In the genomic region with DNA sequence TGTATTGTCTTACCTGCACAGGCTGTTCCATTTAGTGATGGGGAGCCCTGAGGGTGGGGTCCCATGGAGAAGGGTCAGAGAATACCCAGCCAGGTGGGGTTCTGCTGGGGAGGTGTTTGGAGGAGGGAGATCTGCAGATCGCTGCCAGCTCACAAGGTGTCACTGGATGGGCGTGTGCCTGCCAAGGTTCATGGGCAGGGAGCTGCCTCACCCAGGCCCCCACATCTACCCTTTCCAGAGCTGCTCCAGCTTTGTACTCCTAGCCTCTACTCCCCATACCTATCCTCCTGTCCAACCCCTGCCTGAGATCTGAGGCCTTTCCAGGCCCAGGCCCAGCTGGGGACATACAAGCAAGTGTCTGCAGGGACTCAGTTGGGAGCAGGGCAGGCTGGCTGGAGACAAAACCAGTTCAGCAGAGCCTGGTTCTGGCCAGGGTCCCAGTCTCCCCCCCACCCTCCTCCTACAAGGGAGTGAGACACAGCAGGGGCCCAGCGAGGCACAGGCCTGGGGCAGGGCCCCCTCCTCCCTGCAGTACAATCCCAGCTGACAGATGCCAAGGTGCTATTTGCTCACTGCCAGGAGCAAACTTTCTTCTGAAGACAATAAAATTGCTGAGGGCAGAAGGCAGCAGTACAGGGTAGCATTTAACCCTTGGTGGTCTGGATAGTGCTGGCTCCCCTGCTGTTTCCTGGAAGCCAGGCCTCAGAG, we compare ENCODE assay signal across 1 cellular context.
TF ChIP-seq lines count a peak whose summit lies in the region.

No MANE protein-coding gene starts in this region.

TF ChIP-seq in HepG2, 621 proteins besides CTCF, POLR2A, EP300 and RAD21:
- TF ChIP-seq, protein P1, sequence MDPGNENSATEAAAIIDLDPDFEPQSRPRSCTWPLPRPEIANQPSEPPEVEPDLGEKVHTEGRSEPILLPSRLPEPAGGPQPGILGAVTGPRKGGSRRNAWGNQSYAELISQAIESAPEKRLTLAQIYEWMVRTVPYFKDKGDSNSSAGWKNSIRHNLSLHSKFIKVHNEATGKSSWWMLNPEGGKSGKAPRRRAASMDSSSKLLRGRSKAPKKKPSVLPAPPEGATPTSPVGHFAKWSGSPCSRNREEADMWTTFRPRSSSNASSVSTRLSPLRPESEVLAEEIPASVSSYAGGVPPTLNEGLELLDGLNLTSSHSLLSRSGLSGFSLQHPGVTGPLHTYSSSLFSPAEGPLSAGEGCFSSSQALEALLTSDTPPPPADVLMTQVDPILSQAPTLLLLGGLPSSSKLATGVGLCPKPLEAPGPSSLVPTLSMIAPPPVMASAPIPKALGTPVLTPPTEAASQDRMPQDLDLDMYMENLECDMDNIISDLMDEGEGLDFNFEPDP (CRISPR knock-in tag; conservative IDR thresholded peaks at IDR 0.05), result no peak
- no peak for TF ChIP-seq SMYD3 (CRISPR knock-in tag; IDR thresholded peaks at IDR 0.05)
- no peak for TF ChIP-seq SIX4 (CRISPR knock-in tag; IDR thresholded peaks at IDR 0.05)
- TF ChIP-seq, protein P2, sequence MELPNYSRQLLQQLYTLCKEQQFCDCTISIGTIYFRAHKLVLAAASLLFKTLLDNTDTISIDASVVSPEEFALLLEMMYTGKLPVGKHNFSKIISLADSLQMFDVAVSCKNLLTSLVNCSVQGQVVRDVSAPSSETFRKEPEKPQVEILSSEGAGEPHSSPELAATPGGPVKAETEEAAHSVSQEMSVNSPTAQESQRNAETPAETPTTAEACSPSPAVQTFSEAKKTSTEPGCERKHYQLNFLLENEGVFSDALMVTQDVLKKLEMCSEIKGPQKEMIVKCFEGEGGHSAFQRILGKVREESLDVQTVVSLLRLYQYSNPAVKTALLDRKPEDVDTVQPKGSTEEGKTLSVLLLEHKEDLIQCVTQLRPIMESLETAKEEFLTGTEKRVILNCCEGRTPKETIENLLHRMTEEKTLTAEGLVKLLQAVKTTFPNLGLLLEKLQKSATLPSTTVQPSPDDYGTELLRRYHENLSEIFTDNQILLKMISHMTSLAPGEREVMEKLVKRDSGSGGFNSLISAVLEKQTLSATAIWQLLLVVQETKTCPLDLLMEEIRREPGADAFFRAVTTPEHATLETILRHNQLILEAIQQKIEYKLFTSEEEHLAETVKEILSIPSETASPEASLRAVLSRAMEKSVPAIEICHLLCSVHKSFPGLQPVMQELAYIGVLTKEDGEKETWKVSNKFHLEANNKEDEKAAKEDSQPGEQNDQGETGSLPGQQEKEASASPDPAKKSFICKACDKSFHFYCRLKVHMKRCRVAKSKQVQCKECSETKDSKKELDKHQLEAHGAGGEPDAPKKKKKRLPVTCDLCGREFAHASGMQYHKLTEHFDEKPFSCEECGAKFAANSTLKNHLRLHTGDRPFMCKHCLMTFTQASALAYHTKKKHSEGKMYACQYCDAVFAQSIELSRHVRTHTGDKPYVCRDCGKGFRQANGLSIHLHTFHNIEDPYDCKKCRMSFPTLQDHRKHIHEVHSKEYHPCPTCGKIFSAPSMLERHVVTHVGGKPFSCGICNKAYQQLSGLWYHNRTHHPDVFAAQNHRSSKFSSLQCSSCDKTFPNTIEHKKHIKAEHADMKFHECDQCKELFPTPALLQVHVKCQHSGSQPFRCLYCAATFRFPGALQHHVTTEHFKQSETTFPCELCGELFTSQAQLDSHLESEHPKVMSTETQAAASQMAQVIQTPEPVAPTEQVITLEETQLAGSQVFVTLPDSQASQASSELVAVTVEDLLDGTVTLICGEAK (IDR thresholded peaks at IDR 0.05), result no peak
- TF ChIP-seq, protein P2 (CRISPR knock-in tag; IDR thresholded peaks at IDR 0.05), result no peak
- peak; percentile 60; the same call in 1 of the 2 replicates for TF ChIP-seq ZNF652 (CRISPR knock-in tag; IDR thresholded peaks at IDR 0.05; ENCODE audit: borderline replicate concordance, low read depth)
- TF ChIP-seq SMAD3 (CRISPR knock-in tag; IDR thresholded peaks at IDR 0.05), result no peak
- no peak for TF ChIP-seq SNAI1 (CRISPR knock-in tag; IDR thresholded peaks at IDR 0.05; ENCODE audit: borderline replicate concordance)
